Comparison of ENCODE assay signal across 11 cellular contexts in genomic region chr7:139936760-139937310, GRCh38.
A peak's percentile ranks its signal among the peaks of the same experiment; 100 is the strongest.
DNase-seq lines count a peak whose midpoint lies in the region; ATAC-seq and TF ChIP-seq lines count a peak whose summit lies in the region.
"Had no signal": no experiment of that assay in that cellular context is flagged by ENCODE, and none has a peak within 500 bp of the region (broad histone marks: within the 10 kb centered on the region; RNA-seq: fewer than 3 reads in every experiment).

No MANE protein-coding gene starts in this region.

- H3K27me3 ChIP-seq in PC-3 (ENCODE audit: low read length): no peaks in the 10 kb centered on the region

- peak; percentile 76 for ATAC-seq in PC-3
- peak; percentile 37 for ATAC-seq in esophagus mucosa
- ATAC-seq in sciatic nerve: peak; percentile 45
- no peak for ATAC-seq in HG03045 (IDR thresholded peaks at IDR 0.05; ENCODE audit: unreplicated experiment)
- no peak for ATAC-seq in HG03457 (IDR thresholded peaks at IDR 0.05; ENCODE audit: unreplicated experiment)
- no peak for ATAC-seq in GM21381 (IDR thresholded peaks at IDR 0.05; ENCODE audit: unreplicated experiment)
- ATAC-seq: GM12878 had no signal

- H3K79me2 ChIP-seq in PC-3 (ENCODE audit: low read length): no peaks in the 10 kb centered on the region

- no peaks in the 10 kb centered on the region for H3K9me3 ChIP-seq in PC-3 (ENCODE audit: low read length)

- no peaks in the 10 kb centered on the region for H3K9me2 ChIP-seq in PC-3 (replicated peaks; ENCODE audit: low read length)

- POLR2A ChIA-PET in PC-3 (lab: Charles Lee; ENCODE audit: unreplicated experiment): no interaction called here

- no peak overlapping the region for H3K27ac ChIP-seq in PC-3 (ENCODE audit: low read length)
- H3K27ac ChIP-seq: 22Rv1, epithelial cell of prostate had no signal

- H3K4me2 ChIP-seq in PC-3 (ENCODE audit: low read length): no peak overlapping the region

- no peaks in the 10 kb centered on the region for H4K20me1 ChIP-seq in PC-3 (ENCODE audit: low read length)

- no peaks in the 10 kb centered on the region for H3F3A ChIP-seq in PC-3 (ENCODE audit: low read length, unreplicated experiment)

- TF ChIP-seq CTCF in PC-3 (conservative IDR thresholded peaks at IDR 0.05; ENCODE audit: low read depth, low read length): no peak

- H2AFZ ChIP-seq in PC-3 (ENCODE audit: low read length): no peak overlapping the region

- H3K36me3 ChIP-seq in PC-3 (ENCODE audit: low read depth, low read length): no peaks in the 10 kb centered on the region

- BruUV-seq in PC-3 (replicated peaks; lab: Mats Ljungman, UMichigan): no TSS peak

- intact Hi-C loops in PC-3 (cut with micrococcal nuclease): no loop called here
- intact Hi-C loops in sciatic nerve (cut with DNase I): no loop called here

- CTCF ChIA-PET in PC-3 (lab: Charles Lee): no interaction called here

- H3K9ac ChIP-seq in PC-3 (ENCODE audit: low read length): no peak overlapping the region

- H3K4me3 ChIP-seq in PC-3 (ENCODE audit: low read length): no peak overlapping the region
- H3K4me3 ChIP-seq: GM12878 had no signal

- H3K4me1 ChIP-seq in PC-3 (ENCODE audit: insufficient read depth, low read length): peaks cover 7% of the 10 kb centered on the region

- DNase-seq in DMS53 (lab: John Stamatoyannopoulos, UW) (peak; percentile 61), DMS53 treated with DMSO at 0.1 percent for 48 hours (lab: John Stamatoyannopoulos, UW; ENCODE audit: unreplicated experiment) (no peak), PC-3 (peak; percentile 52), sciatic nerve (ENCODE audit: low spot score) (no peak)

Comparison
In these comparisons a context has a peak if more than half of its experiments do, and no peak if none do; other contexts are left out.
1. DNase-seq: peak in DMS53 (single experiment) and PC-3 (single experiment); none in DMS53 treated with DMSO at 0.1 percent for 48 hours (single experiment) and sciatic nerve (single experiment).
2. ATAC-seq: peak in PC-3 (single experiment), esophagus mucosa (single experiment) and sciatic nerve (single experiment); none in HG03045 (single experiment), HG03457 (single experiment) and GM21381 (single experiment).